16 cellular contexts compared by ENCODE assay signal in genomic region chr14:91904483-91904882, GRCh38. TPM values are rescaled to one million over a fixed set of nuclear protein-coding genes. Genes with fewer than 3 reads are reported as not detected.
A peak's percentile ranks its signal among the peaks of the same experiment; 100 is the strongest.
DNase-seq lines count a peak whose midpoint lies in the region; ATAC-seq and TF ChIP-seq lines count a peak whose summit lies in the region.
"Had no signal": no experiment of that assay in that cellular context is flagged by ENCODE, and none has a peak within 500 bp of the region (broad histone marks: within the 10 kb centered on the region; RNA-seq: fewer than 3 reads in every experiment).

No MANE protein-coding gene starts in this region.

- H3K27me3 ChIP-seq in left ventricle myocardium inferior (ENCODE audit: low read depth) (peaks cover 40% of the 10 kb centered on the region), ascending aorta (no peaks in the 10 kb centered on the region), lower lobe of right lung (ENCODE audit: low read depth) (no peaks in the 10 kb centered on the region), thoracic aorta (replicated peaks; ENCODE audit: insufficient read depth) (no peaks in the 10 kb centered on the region)

- H3K9me3 ChIP-seq in left ventricle myocardium inferior (replicated peaks) = no peaks in the 10 kb centered on the region
- H3K9me3 ChIP-seq in ascending aorta = no peaks in the 10 kb centered on the region
- H3K9me3 ChIP-seq in lower lobe of right lung = no peaks in the 10 kb centered on the region
- H3K9me3 ChIP-seq in thoracic aorta = no peaks in the 10 kb centered on the region

- peaks cover 7% of the 10 kb centered on the region for H3K36me3 ChIP-seq in left ventricle myocardium inferior
- peaks cover 14 to 17% of the 10 kb centered on the region in 2 donors for H3K36me3 ChIP-seq in ascending aorta
- no peaks in the 10 kb centered on the region for H3K36me3 ChIP-seq in lower lobe of right lung
- H3K36me3 ChIP-seq in thoracic aorta = peaks cover 10% of the 10 kb centered on the region

- no peak for ATAC-seq in Right ventricle myocardium superior (ENCODE audit: poor library complexity)
- no peak for ATAC-seq in lower lobe of right lung
- no peak for ATAC-seq in thoracic aorta (ENCODE audit: insufficient number of reproducible peaks, low FRiP score, low read depth)

- DNase-seq in left ventricle myocardium inferior (no peak), Right ventricle myocardium superior (no peak), ascending aorta (ENCODE audit: low spot score in 2 of 2) (no peak), lower lobe of right lung (no peak), thoracic aorta (ENCODE audit: low spot score) (no peak), SK-N-DZ (ENCODE audit: low spot score) (no peak), RPMI8226 (no peak), AG08396 (ENCODE audit: low spot score) (no peak)
- DNase-seq: 8988T; C1 segment of cervical spinal cord; CD4-positive, alpha-beta memory T cell; DMS153; DMS79 treated with DMSO at 0.1 percent for 48 hours; GDM1; HCEC 1CT had no signal

- H3K4me3 ChIP-seq in left ventricle myocardium inferior (no peak overlapping the region), ascending aorta (no peak overlapping the region), lower lobe of right lung (no peak overlapping the region), thoracic aorta (no peak overlapping the region)

- H3K4me1 ChIP-seq in left ventricle myocardium inferior (peaks cover 40% of the 10 kb centered on the region), ascending aorta (peaks cover 28 to 71% of the 10 kb centered on the region in 2 donors), lower lobe of right lung (peaks cover 25% of the 10 kb centered on the region), thoracic aorta (ENCODE audit: control insufficient read depth in 1 of 2, low read depth in 2 of 2) (peaks cover 39 to 86% of the 10 kb centered on the region in 2 donors)

- no peak for TF ChIP-seq CTCF in left ventricle myocardium inferior (IDR thresholded peaks at IDR 0.05; ENCODE audit: borderline replicate concordance)
- TF ChIP-seq CTCF in ascending aorta (IDR thresholded peaks at IDR 0.05) = no peak
- TF ChIP-seq CTCF in lower lobe of right lung (IDR thresholded peaks at IDR 0.05) = no peak
- no peak for TF ChIP-seq CTCF in thoracic aorta (IDR thresholded peaks at IDR 0.05)

- H3K27ac ChIP-seq in left ventricle myocardium inferior (replicated peaks) (peak overlapping the region; percentile 81), ascending aorta (peak overlapping the region; percentile 91 to 95), lower lobe of right lung (peak overlapping the region; percentile 31), thoracic aorta (peak overlapping the region; percentile 94 to 96)

- intact Hi-C loops in left ventricle myocardium inferior (cut with micrococcal nuclease) (no loop called here), Right ventricle myocardium superior (cut with DNase I) (no loop called here), ascending aorta (cut with DNase I) (no loop called here), lower lobe of right lung (cut with DNase I) (no loop called here)

RNA-seq across cellular contexts. Expression of gene TC2N, which starts 37.1 kb away (rescaled TPM):
- total RNA-seq in left ventricle myocardium inferior = 4.1 TPM
- 11.1 TPM for total RNA-seq in Right ventricle myocardium superior
- total RNA-seq in ascending aorta = 37.8 TPM
- total RNA-seq in lower lobe of right lung = 53.1 TPM
- total RNA-seq in thoracic aorta = 100 to 1,000 TPM; 146 to 172 TPM
- not detected in 2 replicates for polyA plus RNA-seq in SK-N-DZ (2014; cell fraction: cytosol; rRNA removed)
- polyA plus RNA-seq in SK-N-DZ (2014; cell fraction: nucleus; rRNA removed) = not detected in 2 replicates

RNA-seq across cellular contexts. Expression of gene FBLN5, which starts 43.0 kb away (rescaled TPM):
- total RNA-seq in left ventricle myocardium inferior (62.5 TPM), Right ventricle myocardium superior (70.5 TPM), ascending aorta (280 TPM), lower lobe of right lung (130 TPM), thoracic aorta (1,000 to 10,000 TPM in 1 of 2 donors, 100 to 1,000 TPM in 1; 824 to 1,103 TPM)
- polyA plus RNA-seq in SK-N-DZ (2014; cell fraction: cytosol; rRNA removed) = not detected in 2 replicates
- polyA plus RNA-seq in SK-N-DZ (2014; cell fraction: nucleus; rRNA removed) = not detected in 2 replicates
- total RNA-seq: HT-29 had no signal

Comparison
In these comparisons a context has a peak if more than half of its experiments do, and no peak if none do; other contexts are left out.
1. H3K27ac ChIP-seq: peak in every context shown above with its lines; median percentile 95 in thoracic aorta; 93 in ascending aorta; 81 in left ventricle myocardium inferior; 31 in lower lobe of right lung.